Comparison of ENCODE assay signal across 15 cellular contexts in the genomic region with DNA sequence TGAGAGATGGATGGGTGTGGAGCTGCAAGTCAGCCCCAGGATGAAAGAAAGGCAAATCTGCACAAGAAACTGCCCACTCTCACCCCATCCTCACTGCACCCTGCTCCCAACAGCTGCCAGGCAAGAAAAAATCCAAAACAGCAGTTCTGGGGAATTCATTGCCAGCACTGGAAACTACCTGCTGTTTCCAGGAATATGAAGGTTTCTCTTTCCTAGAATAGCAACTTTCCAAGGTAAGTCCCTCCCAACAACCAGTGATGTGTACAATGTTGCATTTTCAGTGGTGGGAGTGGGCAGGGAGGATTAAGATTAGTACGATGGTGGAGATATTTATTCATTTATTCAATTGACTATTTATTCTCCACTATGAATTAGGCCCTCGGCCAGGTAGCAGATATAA. TPM values are rescaled to one million over a fixed set of nuclear protein-coding genes. Genes with fewer than 3 reads are reported as not detected.
DNase-seq lines count a peak whose midpoint lies in the region; ATAC-seq and TF ChIP-seq lines count a peak whose summit lies in the region.
"Had no signal": no experiment of that assay in that cellular context is flagged by ENCODE, and none has a peak within 500 bp of the region (broad histone marks: within the 10 kb centered on the region; RNA-seq: fewer than 3 reads in every experiment).

No MANE protein-coding gene starts in this region.

- H3K4me3 Mint-ChIP-seq in stimulated activated naive CD8-positive, alpha-beta T cell treated with anti-CD3 and anti-CD28 coated beads, Interleukin-15, Interleukin-2, amounts not matched to agents 100 ng/mL and 50 ng/mL, for 24 hours = no peak overlapping the region
- peak overlapping the region; percentile 22 for H3K4me3 Mint-ChIP-seq in activated T-helper 17 cell treated with anti-CD3 and anti-CD28 coated beads, Interleukin-2, amount 50 U/mL, for 72 hours
- H3K4me3 Mint-ChIP-seq in osteocyte (ENCODE audit: unreplicated experiment) = no peak overlapping the region
- H3K4me3 Mint-ChIP-seq: HFFc6 had no signal

- H3K27me3 Mint-ChIP-seq in stimulated activated naive CD8-positive, alpha-beta T cell treated with anti-CD3 and anti-CD28 coated beads, Interleukin-15, Interleukin-2, amounts not matched to agents 100 ng/mL and 50 ng/mL, for 24 hours = no peaks in the 10 kb centered on the region
- H3K27me3 Mint-ChIP-seq in activated T-helper 17 cell treated with anti-CD3 and anti-CD28 coated beads, Interleukin-2, amount 50 U/mL, for 72 hours = no peaks in the 10 kb centered on the region
- no peaks in the 10 kb centered on the region for H3K27me3 Mint-ChIP-seq in osteocyte (ENCODE audit: unreplicated experiment)

- H3K4me1 Mint-ChIP-seq in stimulated activated naive CD8-positive, alpha-beta T cell treated with anti-CD3 and anti-CD28 coated beads, Interleukin-15, Interleukin-2, amounts not matched to agents 100 ng/mL and 50 ng/mL, for 24 hours (ENCODE audit: low read depth) = peaks cover 38% of the 10 kb centered on the region
- H3K4me1 Mint-ChIP-seq in activated T-helper 17 cell treated with anti-CD3 and anti-CD28 coated beads, Interleukin-2, amount 50 U/mL, for 72 hours = peaks cover 43% of the 10 kb centered on the region
- no peaks in the 10 kb centered on the region for H3K4me1 Mint-ChIP-seq in osteocyte (ENCODE audit: unreplicated experiment)

- peaks cover 53% of the 10 kb centered on the region for H3K36me3 Mint-ChIP-seq in stimulated activated naive CD8-positive, alpha-beta T cell treated with anti-CD3 and anti-CD28 coated beads, Interleukin-15, Interleukin-2, amounts not matched to agents 100 ng/mL and 50 ng/mL, for 24 hours (ENCODE audit: low read depth)
- H3K36me3 Mint-ChIP-seq in activated T-helper 17 cell treated with anti-CD3 and anti-CD28 coated beads, Interleukin-2, amount 50 U/mL, for 72 hours (ENCODE audit: low read depth) = peaks cover 62% of the 10 kb centered on the region
- peaks cover 16% of the 10 kb centered on the region for H3K36me3 Mint-ChIP-seq in osteocyte (ENCODE audit: unreplicated experiment)

- no peak for DNase-seq in stimulated activated naive CD8-positive, alpha-beta T cell treated with anti-CD3 and anti-CD28 coated beads, Interleukin-15, Interleukin-2, amounts not matched to agents 100 U/mL and 50 U/mL, for 24 hours
- DNase-seq in omental fat pad (ENCODE audit: low spot score) = no peak
- no peak for DNase-seq in osteocyte (ENCODE audit: extremely low spot score, unreplicated experiment)
- DNase-seq in activated gamma-delta T cell treated with Interleukin-2 at 50 U/mL for 16 hours = no peak
- DNase-seq: ACHN, DMS79 treated with DMSO at 0.1 percent for 48 hours, H7, HFFc6, NCI-H1105 treated with DMSO at 0.1 percent for 48 hours, NCI-H1694, NCI-H748 treated with DMSO at 0.1 percent for 48 hours, Right ventricle myocardium superior had no signal

- no peak for ATAC-seq in stimulated activated naive CD8-positive, alpha-beta T cell treated with anti-CD3 and anti-CD28 coated beads, Interleukin-15, Interleukin-2, amounts not matched to agents 100 U/mL and 50 U/mL, for 24 hours
- ATAC-seq in activated T-helper 17 cell treated with anti-CD3 and anti-CD28 coated beads, Interleukin-2, amount 50 U/mL, for 72 hours (replicated peaks) = peak; percentile 49
- ATAC-seq in omental fat pad (ENCODE audit: low FRiP score) (peak; percentile 39), GM19035 (IDR thresholded peaks at IDR 0.05; ENCODE audit: unreplicated experiment) (no peak)

- H3K9me3 Mint-ChIP-seq in stimulated activated naive CD8-positive, alpha-beta T cell treated with anti-CD3 and anti-CD28 coated beads, Interleukin-15, Interleukin-2, amounts not matched to agents 100 ng/mL and 50 ng/mL, for 24 hours = no peaks in the 10 kb centered on the region
- H3K9me3 Mint-ChIP-seq in activated T-helper 17 cell treated with anti-CD3 and anti-CD28 coated beads, Interleukin-2, amount 50 U/mL, for 72 hours = no peaks in the 10 kb centered on the region
- H3K9me3 Mint-ChIP-seq in osteocyte (ENCODE audit: unreplicated experiment) = no peaks in the 10 kb centered on the region
- H3K9me3 Mint-ChIP-seq: HFFc6 had no signal

- TF ChIP-seq CTCF in omental fat pad (IDR thresholded peaks at IDR 0.05) = no peak
- TF ChIP-seq CTCF in osteocyte (IDR thresholded peaks at IDR 0.05) = no peak

- peak overlapping the region; percentile 71 for H3K27ac Mint-ChIP-seq in stimulated activated naive CD8-positive, alpha-beta T cell treated with anti-CD3 and anti-CD28 coated beads, Interleukin-15, Interleukin-2, amounts not matched to agents 100 ng/mL and 50 ng/mL, for 24 hours
- H3K27ac Mint-ChIP-seq in activated T-helper 17 cell treated with anti-CD3 and anti-CD28 coated beads, Interleukin-2, amount 50 U/mL, for 72 hours = peak overlapping the region; percentile 84
- no peak overlapping the region for H3K27ac Mint-ChIP-seq in osteocyte (ENCODE audit: unreplicated experiment)
- H3K27ac Mint-ChIP-seq: HFFc6 had no signal

RNA-seq across cellular contexts. Expression of a gene that starts 10.2 kb away (rescaled TPM):
- total RNA-seq in activated T-helper 17 cell treated with anti-CD3 and anti-CD28 coated beads, Interleukin-2, amount 50 U/mL, for 72 hours = 1 to 10 TPM; 2.8 to 4.2 TPM
- total RNA-seq in omental fat pad (1 to 10 TPM in 2 of 4 donors, under 1 TPM in 1, not detected in 1; 0.56 to 2.8 (median 1.6) TPM), osteocyte (0.24 and 0.57 TPM in 2 replicates)
- total RNA-seq: H7, Right ventricle myocardium superior had no signal

RNA-seq across cellular contexts. Expression of a gene that starts 11.5 kb away (rescaled TPM):
- total RNA-seq in activated T-helper 17 cell treated with anti-CD3 and anti-CD28 coated beads, Interleukin-2, amount 50 U/mL, for 72 hours = 100 to 1,000 TPM in 1 of 2 donors, 10 to 100 TPM in 1; 94.0 to 169 TPM
- total RNA-seq in omental fat pad (10 to 100 TPM; 10.1 to 54.5 (median 20.0) TPM), osteocyte (50.1 and 51.9 TPM in 2 replicates)

RNA-seq across cellular contexts. Expression of a gene that starts 16.9 kb away (rescaled TPM):
- 100 to 1,000 TPM; 286 to 344 TPM for total RNA-seq in activated T-helper 17 cell treated with anti-CD3 and anti-CD28 coated beads, Interleukin-2, amount 50 U/mL, for 72 hours
- 10 to 100 TPM; 38.5 to 71.2 (median 42.3) TPM for total RNA-seq in omental fat pad
- total RNA-seq in osteocyte = 66.1 and 68.8 TPM in 2 replicates

RNA-seq across cellular contexts. Expression of a gene that starts 26.5 kb away (rescaled TPM):
- total RNA-seq in activated T-helper 17 cell treated with anti-CD3 and anti-CD28 coated beads, Interleukin-2, amount 50 U/mL, for 72 hours = 100 to 1,000 TPM; 302 to 387 TPM
- 100 to 1,000 TPM in 1 of 4 donors, 10 to 100 TPM in 3; 30.5 to 128 (median 55.6) TPM for total RNA-seq in omental fat pad
- total RNA-seq in osteocyte = 33.2 and 34.5 TPM in 2 replicates

RNA-seq across cellular contexts. Expression of a gene that starts 27.0 kb away (rescaled TPM):
- 100 to 1,000 TPM; 203 to 215 TPM for total RNA-seq in activated T-helper 17 cell treated with anti-CD3 and anti-CD28 coated beads, Interleukin-2, amount 50 U/mL, for 72 hours
- 10 to 100 TPM; 22.2 to 84.2 (median 23.8) TPM for total RNA-seq in omental fat pad
- total RNA-seq in osteocyte = 20.8 and 26.2 TPM in 2 replicates
- total RNA-seq: H7 had no signal

Comparison
In these comparisons a context has a peak if more than half of its experiments do, and no peak if none do; other contexts are left out.
1. ATAC-seq: peak in activated T-helper 17 cell treated with anti-CD3 and anti-CD28 coated beads, Interleukin-2, amount 50 U/mL, for 72 hours (single experiment) and omental fat pad (single experiment); none in stimulated activated naive CD8-positive, alpha-beta T cell treated with anti-CD3 and anti-CD28 coated beads, Interleukin-15, Interleukin-2, amounts not matched to agents 100 U/mL and 50 U/mL, for 24 hours (single experiment) and GM19035 (single experiment).